Comparison of ENCODE assay signal across 18 cellular contexts in genomic region chr5:54628049-54628448, GRCh38.
DNase-seq lines count a peak whose midpoint lies in the region; ATAC-seq and TF ChIP-seq lines count a peak whose summit lies in the region.
"Had no signal": no experiment of that assay in that cellular context is flagged by ENCODE, and none has a peak within 500 bp of the region (broad histone marks: within the 10 kb centered on the region; RNA-seq: fewer than 3 reads in every experiment).

No MANE protein-coding gene starts in this region.

- H3K36me3 ChIP-seq in kidney epithelial cell (ENCODE audit: control insufficient read depth, insufficient read depth, low read length) = no peaks in the 10 kb centered on the region
- no peaks in the 10 kb centered on the region for H3K36me3 ChIP-seq in mucosa of descending colon (ENCODE audit: low read depth)
- H3K36me3 ChIP-seq: BLaER1 had no signal

- intact Hi-C loops in mucosa of descending colon (cut with DNase I, micrococcal nuclease) = no loop called here

- in situ Hi-C loops in ACHN (cut with HindIII; ENCODE audit: low pct_ligation_motif_present, low pct_unique_long_range_greater_than_20kb, low sequenced_read_pairs) = no loop called here

- H3K27me3 ChIP-seq in kidney epithelial cell (ENCODE audit: control insufficient read depth, insufficient read depth, low read length) = peaks cover 6% of the 10 kb centered on the region
- H3K27me3 ChIP-seq: BLaER1 had no signal

- peak; percentile 12 for ATAC-seq in mucosa of descending colon
- no peak for ATAC-seq in GM18505 (IDR thresholded peaks at IDR 0.05; ENCODE audit: unreplicated experiment)
- no peak for ATAC-seq in HG03095 (IDR thresholded peaks at IDR 0.05; ENCODE audit: unreplicated experiment)
- ATAC-seq: HCT116, Right ventricle myocardium inferior had no signal

- no peak for TF ChIP-seq POLR2A in GM18505 (IDR thresholded peaks at IDR 0.05; ENCODE audit: borderline replicate concordance, extremely low read depth, insufficient read depth, insufficient read length)

- TF ChIP-seq CTCF in kidney epithelial cell (IDR thresholded peaks at IDR 0.05; ENCODE audit: insufficient read depth, low read length, poor library complexity, severe bottlenecking) (no peak), mucosa of descending colon (IDR thresholded peaks at IDR 0.05) (no peak)

- no peak overlapping the region for H3K4me3 ChIP-seq in kidney epithelial cell (ENCODE audit: low read depth, low read length)
- H3K4me3 ChIP-seq in mucosa of descending colon = no peak overlapping the region
- H3K4me3 ChIP-seq: BLaER1, SK-N-MC had no signal

- peak; percentile 41 for DNase-seq in ACHN
- DNase-seq in HuH-7.5 (ENCODE audit: low spot score) = peak; percentile 13
- peak; percentile 48 for DNase-seq in kidney epithelial cell (ENCODE audit: low read depth)
- DNase-seq in mucosa of descending colon = no peak
- no peak for DNase-seq in hippocampal formation (lab: John Stamatoyannopoulos, UW)
- DNase-seq in NCI-H146 treated with DMSO at 0.1 percent for 48 hours (lab: John Stamatoyannopoulos, UW; ENCODE audit: unreplicated experiment) = no peak
- DNase-seq: 8988T; CD8-positive, alpha-beta memory T cell; KG1; NCI-H146; NCI-H2081 treated with DMSO at 0.1 percent for 48 hours; NCI-H510A treated with DMSO at 0.1 percent for 48 hours had no signal

- H3K9me3 ChIP-seq in mucosa of descending colon = no peaks in the 10 kb centered on the region

- no peaks in the 10 kb centered on the region for H3K4me1 ChIP-seq in mucosa of descending colon (ENCODE audit: low read depth)

Comparison
In these comparisons a context has a peak if more than half of its experiments do, and no peak if none do; other contexts are left out.
1. DNase-seq: peak in ACHN (single experiment), HuH-7.5 (single experiment) and kidney epithelial cell (single experiment); none in mucosa of descending colon (0 of 3), hippocampal formation (0 of 2) and NCI-H146 treated with DMSO at 0.1 percent for 48 hours (single experiment).